In the genomic region with DNA sequence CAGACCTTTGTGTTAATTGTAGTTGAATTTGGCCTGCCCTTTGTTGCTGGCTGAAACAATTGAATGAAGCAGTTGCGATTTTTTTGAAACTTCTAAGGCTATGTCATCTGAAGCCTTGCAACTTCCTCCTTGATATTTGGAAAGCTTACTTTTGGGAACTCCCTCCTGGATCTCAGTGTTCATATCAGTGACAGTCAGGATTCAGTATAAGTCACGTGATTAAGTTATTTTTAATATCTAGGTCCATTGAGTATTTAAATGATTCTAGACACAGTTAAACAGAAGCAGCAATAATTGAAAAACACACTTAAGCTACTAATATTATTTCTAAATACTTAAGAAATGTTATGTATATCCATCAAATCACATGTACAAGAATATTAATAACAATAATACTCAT, we compare ENCODE assay signal across 22 cellular contexts.
"Had no signal": no experiment of that assay in that cellular context is flagged by ENCODE, and none has a peak within 500 bp of the region (broad histone marks: within the 10 kb centered on the region; RNA-seq: fewer than 3 reads in every experiment).

No MANE protein-coding gene starts in this region.

- H3K4me1 ChIP-seq: esophagus muscularis mucosa, foreskin keratinocyte, gastrocnemius medialis, heart right ventricle, left lung, lower lobe of right lung had no signal

- H3K36me3 ChIP-seq: esophagus muscularis mucosa, gastrocnemius medialis, heart right ventricle, left lung, lower lobe of right lung had no signal

- H3K27me3 ChIP-seq: dorsolateral prefrontal cortex, esophagus muscularis mucosa, foreskin keratinocyte, gastrocnemius medialis, heart right ventricle, left lung had no signal

- DNase-seq: dermis blood vessel endothelial cell; dorsolateral prefrontal cortex; effector CD4-positive, alpha-beta T cell; effector memory CD4-positive, alpha-beta T cell; foreskin keratinocyte; gastrocnemius medialis; glutamatergic neuron; head of caudate nucleus; heart right ventricle; hippocampal formation; left cardiac atrium; left lung; left ventricle myocardium superior; lower lobe of right lung; mesenchymal stem cell; mucosa of descending colon; naive B cell had no signal

- H3K4me3 ChIP-seq: coronary artery, dorsolateral prefrontal cortex, esophagus muscularis mucosa, gastrocnemius medialis, heart right ventricle, left lung, lower lobe of right lung, mucosa of descending colon had no signal

- H3K9me3 ChIP-seq: esophagus muscularis mucosa, gastrocnemius medialis, lower lobe of right lung, mucosa of descending colon had no signal

- FAIRE-seq: endothelial cell of umbilical vein, islet of Langerhans, keratinocyte had no signal

- H3K27ac ChIP-seq: coronary artery, dorsolateral prefrontal cortex, esophagus muscularis mucosa, foreskin keratinocyte, gastrocnemius medialis, heart right ventricle, left lung, lower lobe of right lung had no signal

- ATAC-seq: foreskin keratinocyte, gastrocnemius medialis, heart right ventricle, left cardiac atrium, left lung, left ventricle myocardium superior, lower lobe of right lung, mucosa of descending colon had no signal
